In the genomic region with DNA sequence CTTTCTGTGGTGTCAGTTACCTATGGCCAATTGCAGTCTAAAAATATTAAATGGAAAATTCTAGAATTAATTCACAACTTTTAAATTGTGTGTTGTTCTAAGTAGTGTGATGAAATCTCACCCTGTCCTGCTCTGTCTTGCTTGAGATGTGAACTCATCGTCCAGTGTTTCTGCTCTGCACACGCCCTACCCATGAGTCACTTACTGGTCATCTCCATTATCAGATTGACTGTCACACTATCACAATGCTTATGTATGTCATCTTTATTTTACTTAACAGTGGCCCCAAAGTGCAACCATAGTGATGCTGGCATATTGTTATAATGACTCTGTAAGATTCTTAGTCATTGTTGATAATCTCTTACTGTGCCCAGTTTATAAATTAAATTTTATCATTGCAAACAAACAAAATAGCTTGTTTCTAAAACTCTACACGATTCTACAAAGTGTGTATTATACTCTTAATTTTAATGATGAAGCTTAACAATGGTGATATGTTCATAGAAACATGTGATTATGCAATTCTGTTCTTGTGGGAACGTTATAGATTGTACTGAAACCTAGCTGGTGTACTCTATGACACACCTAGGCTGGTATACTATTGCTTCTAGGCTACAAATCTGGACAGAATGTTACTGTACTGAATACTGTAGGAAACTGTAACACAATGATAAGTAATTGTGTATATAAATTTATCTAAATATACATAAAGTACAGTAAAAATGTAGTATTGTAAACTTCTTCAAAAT, we compare ENCODE assay signal across 12 cellular contexts.
DNase-seq lines count a peak whose midpoint lies in the region; ATAC-seq and TF ChIP-seq lines count a peak whose summit lies in the region.
"Had no signal": no experiment of that assay in that cellular context is flagged by ENCODE, and none has a peak within 500 bp of the region (broad histone marks: within the 10 kb centered on the region; RNA-seq: fewer than 3 reads in every experiment).

No MANE protein-coding gene starts in this region.

- 44 to 54% methylated on average over 4 of the region's 4 CpGs for WGBS in lower leg skin, 2 donors

- H3K4me3 ChIP-seq in HFF-Myc (replicated peaks; ENCODE audit: low read depth, low read length) (no peak overlapping the region), RWPE2 (ENCODE audit: severe bottlenecking) (no peak overlapping the region), skeletal muscle satellite cell (ENCODE audit: low read length) (peak overlapping the region; percentile 26), lower leg skin (ENCODE audit: low read depth, poor library complexity, severe bottlenecking) (no peak overlapping the region), SJCRH30 (no peak overlapping the region)

- DNase-seq in HFF-Myc (ENCODE audit: extremely low read depth, low read depth) = peak; percentile 19
- DNase-seq in RWPE2 (ENCODE audit: low spot score) = peak; percentile 76
- peak; percentile 73 for DNase-seq in fibroblast of peridontal ligament (ENCODE audit: extremely low read depth)
- DNase-seq in lower leg skin (ENCODE audit: low spot score in 2 of 2) = no peak
- DNase-seq in SJCRH30 = no peak
- DNase-seq: activated CD4-positive, alpha-beta T cell treated with anti-CD3 and anti-CD28 coated beads, Interleukin-2, amount 50 U/mL, for 1 hour; activated gamma-delta T cell; hypothalamus; midbrain; SIG-M5 had no signal

- ATAC-seq in RWPE2 (ENCODE audit: low read depth) (peak; percentile 89), HG03432 (IDR thresholded peaks at IDR 0.05; ENCODE audit: unreplicated experiment) (no peak)

- H3K4me1 ChIP-seq in RWPE2 (ENCODE audit: insufficient read depth, poor library complexity, severe bottlenecking) = peaks cover 37% of the 10 kb centered on the region
- H3K4me1 ChIP-seq in skeletal muscle satellite cell (ENCODE audit: control insufficient read depth, insufficient read depth, low read length) = peaks cover 28% of the 10 kb centered on the region
- H3K4me1 ChIP-seq in SJCRH30 = no peaks in the 10 kb centered on the region

- peak overlapping the region; percentile 55 for H3K4me2 ChIP-seq in skeletal muscle satellite cell (ENCODE audit: low read length)

- no peak for TF ChIP-seq POLR2A in lower leg skin (IDR thresholded peaks at IDR 0.05)

- H3K36me3 ChIP-seq in RWPE2 (ENCODE audit: low read depth) (no peaks in the 10 kb centered on the region), skeletal muscle satellite cell (ENCODE audit: insufficient read depth, low read length) (no peaks in the 10 kb centered on the region), SJCRH30 (no peaks in the 10 kb centered on the region)

- H3K27ac ChIP-seq in RWPE2 (ENCODE audit: poor library complexity, severe bottlenecking) = peak overlapping the region; percentile 99
- no peak overlapping the region for H3K27ac ChIP-seq in SJCRH30

- H3K9me3 ChIP-seq in RWPE2 (ENCODE audit: severe bottlenecking) (no peaks in the 10 kb centered on the region), skeletal muscle satellite cell (replicated peaks; ENCODE audit: low read length) (no peaks in the 10 kb centered on the region), SJCRH30 (replicated peaks) (no peaks in the 10 kb centered on the region)

- no peak for TF ChIP-seq CTCF in HFF-Myc (IDR thresholded peaks at IDR 0.05; ENCODE audit: low read depth, low read length, missing control alignments)
- TF ChIP-seq CTCF in RWPE2 (IDR thresholded peaks at IDR 0.05; ENCODE audit: poor library complexity, severe bottlenecking) = no peak
- TF ChIP-seq CTCF in lower leg skin (IDR thresholded peaks at IDR 0.05) = no peak

- H3K27me3 ChIP-seq in RWPE2 (ENCODE audit: insufficient read depth, poor library complexity, severe bottlenecking) = no peaks in the 10 kb centered on the region
- H3K27me3 ChIP-seq in skeletal muscle satellite cell (ENCODE audit: control insufficient read depth, insufficient read depth, low read length) = no peaks in the 10 kb centered on the region
- no peaks in the 10 kb centered on the region for H3K27me3 ChIP-seq in SJCRH30

- intact Hi-C loops in lower leg skin (cut with DNase I; ENCODE audit: low total_unique reads) = no loop called here

- H3K9ac ChIP-seq in skeletal muscle satellite cell (ENCODE audit: low read depth, low read length) = peak overlapping the region; percentile 76

Comparison
In these comparisons a context has a peak if more than half of its experiments do, and no peak if none do; other contexts are left out.
1. DNase-seq: peak in HFF-Myc (single experiment), RWPE2 (single experiment) and fibroblast of peridontal ligament (single experiment); none in lower leg skin (0 of 2) and SJCRH30 (0 of 2).